15 cellular contexts compared by ENCODE assay signal in genomic region chr13:29884671-29885424, GRCh38. TPM values are rescaled to one million over a fixed set of nuclear protein-coding genes. Genes with fewer than 3 reads are reported as not detected.
DNase-seq lines count a peak whose midpoint lies in the region; ATAC-seq, FAIRE-seq and TF ChIP-seq lines count a peak whose summit lies in the region.
"Had no signal": no experiment of that assay in that cellular context is flagged by ENCODE, and none has a peak within 500 bp of the region (broad histone marks: within the 10 kb centered on the region; RNA-seq: fewer than 3 reads in every experiment).

No MANE protein-coding gene starts in this region.

- H3K27ac ChIP-seq in HUES64 (ENCODE audit: low read depth, low read length) (peak overlapping the region; percentile 89), K562 (ENCODE audit: extremely low read depth, low read depth, low read length) (no peak overlapping the region), iPS-18a (ENCODE audit: low read length) (peak overlapping the region; percentile 62)
- H3K27ac ChIP-seq: colonic mucosa, stomach had no signal

- no peak for TF ChIP-seq POLR2A in K562 (conservative IDR thresholded peaks at IDR 0.05)

- H3K9me3 ChIP-seq in HUES64 (ENCODE audit: insufficient read depth, low read depth, low read length) (no peaks in the 10 kb centered on the region), K562 (replicated peaks; ENCODE audit: control insufficient read depth, insufficient read depth, low read depth, low read length) (no peaks in the 10 kb centered on the region), iPS-18a (ENCODE audit: control insufficient read depth, low read depth, low read length) (no peaks in the 10 kb centered on the region)
- H3K9me3 ChIP-seq: colonic mucosa, stomach had no signal

- H2AFZ ChIP-seq in K562 (ENCODE audit: low read depth, low read length) = no peak overlapping the region

- H4K20me1 ChIP-seq in K562 (replicated peaks; ENCODE audit: control insufficient read depth, insufficient read depth, low read length) = no peaks in the 10 kb centered on the region

- CTCF ChIA-PET in K562 (lab: Yijun Ruan, JAX; ENCODE audit: low intra/inter-chr PET ratio) = no interaction called here

- H3K4me3 ChIP-seq in HUES64 (ENCODE audit: low read length) (no peak overlapping the region), K562 (no peak overlapping the region), iPS-18a (ENCODE audit: low read length) (peak overlapping the region; percentile 9)
- H3K4me3 ChIP-seq: colonic mucosa, stomach had no signal

- DNase-seq in K562 (ENCODE audit: extremely low read depth in 1 of 4, low spot score in 3 of 4) = peak in 1 of 4 experiments; percentile 11
- no peak for DNase-seq in sciatic nerve (ENCODE audit: low spot score)
- DNase-seq in HK-2 (ENCODE audit: unreplicated experiment) = no peak
- no peak for DNase-seq in DMS79 treated with DMSO at 0.1 percent for 48 hours (lab: John Stamatoyannopoulos, UW)
- no peak for DNase-seq in ACHN
- DNase-seq: activated CD4-positive, CD25-positive, alpha-beta regulatory T cell; activated naive CD8-positive, alpha-beta T cell treated with anti-CD3 and anti-CD28 coated beads, Interleukin-2, amount 10 ng/mL, durations not matched to agents 7 days and 5 days; colonic mucosa; GOT3; naive thymus-derived CD8-positive, alpha-beta T cell; NCI-H2107; stomach had no signal

- no peaks in the 10 kb centered on the region for H3K9me1 ChIP-seq in K562 (ENCODE audit: control insufficient read depth, insufficient read depth, low read length)

- 60% methylated on average over 6 of the region's 7 CpGs for WGBS in HUES64
- WGBS in K562 (ENCODE audit: insufficient coverage, low coverage, missing lambda C conversion rate) = 0% methylated on average over 7 of the region's 7 CpGs

- no peak for TF ChIP-seq EP300 in K562 (IDR thresholded peaks at IDR 0.05; ENCODE audit: low read length)

- in situ Hi-C loops in K562 (cut with MboI) (no loop called here), ACHN (cut with HindIII; ENCODE audit: low pct_ligation_motif_present, low pct_unique_long_range_greater_than_20kb, low sequenced_read_pairs) (no loop called here)

- no peaks in the 10 kb centered on the region for H3K79me2 ChIP-seq in K562 (ENCODE audit: control insufficient read depth, insufficient read depth, low read length)

- no peak for TF ChIP-seq CTCF in K562 (IDR thresholded peaks at IDR 0.05 in 2 of 3, conservative IDR thresholded peaks at IDR 0.05 in 1 of 3; ENCODE audit: insufficient read depth in 2 of 3, low read depth in 1 of 3, low read length in 3 of 3)

- H3K27me3 ChIP-seq in HUES64 (ENCODE audit: insufficient read depth, low read length) (no peaks in the 10 kb centered on the region), K562 (ENCODE audit: control insufficient read depth in 2 of 2, insufficient read depth in 2 of 2, low read length in 2 of 2) (peaks cover 0 to 9% of the 10 kb centered on the region in 2 experiments; a peak in 2 of 5 replicates), iPS-18a (ENCODE audit: control insufficient read depth, insufficient read depth, low read length) (no peaks in the 10 kb centered on the region)
- H3K27me3 ChIP-seq: colonic mucosa, stomach had no signal

- POLR2A ChIA-PET in K562 (lab: Yijun Ruan, JAX) = no interaction called here

- TF ChIP-seq RAD21 in K562 (CRISPR knock-in tag; conservative IDR thresholded peaks at IDR 0.05 in 1 of 2, IDR thresholded peaks at IDR 0.05 in 1 of 2) = no peak

- intact Hi-C loops in K562 (cut with micrococcal nuclease) = no loop called here
- intact Hi-C loops in sciatic nerve (cut with DNase I) = no loop called here

- ATAC-seq in K562 (no peak), sciatic nerve (peak; percentile 47), HG02759 (IDR thresholded peaks at IDR 0.05; ENCODE audit: unreplicated experiment) (no peak)
- ATAC-seq: naive thymus-derived CD8-positive, alpha-beta T cell had no signal

- no TSS peak for BruUV-seq in K562 (replicated peaks; lab: Mats Ljungman, UMichigan)

- H3K9ac ChIP-seq in HUES64 (ENCODE audit: low read depth, low read length) (peak overlapping the region; percentile 21; the same call in 1 of the 2 replicates), K562 (ENCODE audit: insufficient read depth in 1 of 2, low read depth in 2 of 2, low read length in 2 of 2) (no peak overlapping the region), iPS-18a (ENCODE audit: low read length) (peak overlapping the region; percentile 56)

- H3K4me1 ChIP-seq in HUES64 (ENCODE audit: insufficient read depth, low read length) (peaks cover 45% of the 10 kb centered on the region), K562 (replicated peaks in 1 of 2; ENCODE audit: control insufficient read depth in 2 of 2, insufficient read depth in 2 of 2, low read length in 2 of 2) (no peaks in the 10 kb centered on the region), iPS-18a (ENCODE audit: control insufficient read depth, low read depth, low read length) (peaks cover 44% of the 10 kb centered on the region)
- H3K4me1 ChIP-seq: colonic mucosa, stomach had no signal

- H3K4me2 ChIP-seq in K562 (ENCODE audit: insufficient read depth, low read length) = no peak overlapping the region

- H3K36me3 ChIP-seq in HUES64 (ENCODE audit: insufficient read depth, low read length) = no peaks in the 10 kb centered on the region
- H3K36me3 ChIP-seq in K562 (ENCODE audit: control insufficient read depth, insufficient read depth, low read length) = no peaks in the 10 kb centered on the region
- H3K36me3 ChIP-seq in iPS-18a (ENCODE audit: control insufficient read depth, low read depth, low read length) = no peaks in the 10 kb centered on the region
- H3K36me3 ChIP-seq: colonic mucosa, stomach had no signal

- no peak for FAIRE-seq in K562 (lab: Jason Lieb, UNC)

TF ChIP-seq in K562, 482 proteins besides CTCF, POLR2A, EP300 and RAD21:
- TF ChIP-seq ZFP36 (IDR thresholded peaks at IDR 0.05; ENCODE audit: low read depth, low read length, partially characterized antibody) (no peak), HCFC1 (IDR thresholded peaks at IDR 0.05; ENCODE audit: low read depth, low read length) (no peak), NFYB (IDR thresholded peaks at IDR 0.05; ENCODE audit: extremely low read depth, insufficient read length) (peak; percentile 32), ZNF174 (CRISPR knock-in tag; IDR thresholded peaks at IDR 0.05) (no peak), ZNF274 (IDR thresholded peaks at IDR 0.05; ENCODE audit: borderline replicate concordance, low read depth, low read length) (no peak), PKNOX1 (IDR thresholded peaks at IDR 0.05) (peak; percentile 68)

RNA-seq across cellular contexts. Expression of gene UBL3, which starts 34.4 kb away (rescaled TPM):
- polyA plus RNA-seq in HUES64 (2013, experiment 1 of 2) = 19.0 TPM
- polyA plus RNA-seq in HUES64 (2013, experiment 2 of 2) = 19.6 TPM
- 0.72 and 0.77 TPM in 2 replicates for total RNA-seq in K562 (2011; cell fraction: chromatin; rRNA removed; ENCODE audit: low replicate concordance)
- total RNA-seq in K562 (2011; cell fraction: nucleolus; rRNA removed) = 0.83 and 0.92 TPM in 2 replicates
- total RNA-seq in K562 (2011; cell fraction: nucleoplasm; rRNA removed) = 0.59 and 0.99 TPM in 2 replicates
- total RNA-seq in K562 (2014; rRNA removed) = 1.2 TPM in 2 replicates
- total RNA-seq in K562 (2014; rRNA removed; fragmentation: Illumina TruSeq; extraction: Trizol) = 2.1 and 2.5 TPM in 2 replicates
- total RNA-seq in K562 (2015; rRNA removed; fragmentation: Illumina TruSeq; extraction: Trizol) = 2.0 TPM in 2 replicates
- 2.1 and 2.4 TPM in 2 replicates for total RNA-seq in K562 (2021)
- 1.8 and 2.2 TPM in 2 replicates for polyA plus RNA-seq in K562 (2011; rRNA removed)
- 0.75 and 0.85 TPM in 2 replicates for polyA plus RNA-seq in K562 (2011; cell fraction: cytosol; rRNA removed)
- 0.51 and 0.60 TPM in 2 replicates for polyA plus RNA-seq in K562 (2011; cell fraction: nucleus; rRNA removed)
- polyA plus RNA-seq in K562 (2012) = 1.7 and 2.6 TPM in 2 replicates
- polyA plus RNA-seq in K562 (2014; fragmentation: Illumina TruSeq; extraction: Trizol) = 1.4 and 1.8 TPM in 2 replicates
- 1 to 10 TPM in 1 of 2 experiments, under 1 TPM in 1; 0.64 to 1.0 TPM for polyA plus RNA-seq in K562 (2014; fragmentation: Nextera tagmentation; extraction: Ambion mirVana)
- polyA plus RNA-seq in K562 (2014; rRNA removed) = 0.91 and 1.4 TPM in 2 replicates
- 2.3 and 2.5 TPM in 2 replicates for polyA minus RNA-seq in K562 (2011; rRNA and poly(A)+ RNA removed)
- 1.3 and 1.5 TPM in 2 replicates for polyA minus RNA-seq in K562 (2011; cell fraction: cytosol; rRNA and poly(A)+ RNA removed)
- polyA minus RNA-seq in K562 (2011; cell fraction: nucleus; rRNA and poly(A)+ RNA removed) = 1.2 and 1.3 TPM in 2 replicates
- 39.6 TPM for total RNA-seq in sciatic nerve

Comparison
In these comparisons a context has a peak if more than half of its experiments do, and no peak if none do; other contexts are left out.
1. H3K9ac ChIP-seq: peak in HUES64 (single experiment) and iPS-18a (single experiment); none in K562 (0 of 2).
2. RNA of gene UBL3, which starts 34.4 kb away (total RNA-seq): 39.6 TPM in sciatic nerve (single experiment); 0.59 to 2.5 TPM in K562; every median in the first group is over 10 times any median in the second.